In the genomic region with DNA sequence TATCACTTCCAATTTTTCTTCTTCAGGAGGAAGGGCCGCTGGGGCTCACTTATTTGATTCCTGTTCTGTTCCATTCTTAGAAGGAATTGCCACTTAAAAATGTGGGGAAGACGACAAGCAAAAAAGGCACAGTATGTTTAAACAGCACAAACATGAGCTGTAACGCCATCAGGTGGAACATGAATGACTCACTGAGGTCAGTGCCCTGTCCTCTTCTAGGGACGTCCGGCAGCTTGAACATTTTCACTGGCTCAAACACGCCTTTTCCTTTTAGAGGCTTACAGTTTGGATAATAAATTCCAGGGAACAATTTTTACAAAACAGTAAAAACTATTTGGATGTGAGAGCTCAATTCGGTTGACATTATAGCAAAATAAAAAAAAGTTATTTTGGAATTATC, we compare ENCODE assay signal across 6 cellular contexts.
DNase-seq lines count a peak whose midpoint lies in the region; ATAC-seq, FAIRE-seq and TF ChIP-seq lines count a peak whose summit lies in the region.
"Not testable (repeated sequence)": the region's sequence is repeated elsewhere in the genome, so short reads cannot be mapped to it uniquely, and the experiment has no call there.

No MANE protein-coding gene starts in this region.

- TF ChIP-seq CTCF in A549 (IDR thresholded peaks at IDR 0.05); PC-3 (conservative IDR thresholded peaks at IDR 0.05; ENCODE audit: low read depth, low read length); bronchial epithelial cell (IDR thresholded peaks at IDR 0.05; ENCODE audit: insufficient read depth, low read length, severe bottlenecking); HepG2 (CRISPR knock-in tag; IDR thresholded peaks at IDR 0.05): not testable (repeated sequence)

- CTCF ChIA-PET in A549 (lab: Yijun Ruan, JAX) = interaction anchor here (0.6 kb wide), 1 partner anchor 193 kb away, joined by 3 read pairs; no protein-coding TSS in a partner anchor
- CTCF ChIA-PET in PC-3 (lab: Charles Lee); HepG2 (lab: Yijun Ruan, JAX; ENCODE audit: low intra/inter-chr PET ratio, low total read pairs): not testable (repeated sequence)

- not testable (repeated sequence) for H3K9me2 ChIP-seq in PC-3 (replicated peaks; ENCODE audit: low read length)

- H4K20me1 ChIP-seq in PC-3 (ENCODE audit: low read length); HepG2 (ENCODE audit: insufficient read depth, low read length): not testable (repeated sequence)

- H3K27ac ChIP-seq in A549; PC-3 (ENCODE audit: low read length); HepG2 (ENCODE audit: extremely low read length, insufficient read depth, low read length): not testable (repeated sequence)

- in situ Hi-C loops in HepG2 (cut with HindIII; ENCODE audit: extremely low pct_ligation_motif_present, low pct_unique_long_range_greater_than_20kb) = not testable (repeated sequence)

- intact Hi-C loops in PC-3 (cut with micrococcal nuclease); HepG2 (cut with micrococcal nuclease; ENCODE audit: unreplicated experiment): not testable (repeated sequence)

- not testable (repeated sequence) for TF ChIP-seq POLR2A in A549 (IDR thresholded peaks at IDR 0.05; ENCODE audit: low read length); HepG2 (IDR thresholded peaks at IDR 0.05; ENCODE audit: insufficient read depth in 1 of 2, low read depth in 2 of 2, low read length in 2 of 2)

- H3K36me3 ChIP-seq in PC-3 (ENCODE audit: low read depth, low read length); bronchial epithelial cell (ENCODE audit: control insufficient read depth, insufficient read depth, low read length); HepG2 (replicated peaks in 1 of 2; ENCODE audit: control insufficient read depth in 1 of 2, insufficient read depth in 2 of 2, low read length in 2 of 2): not testable (repeated sequence)

- not testable (repeated sequence) for TF ChIP-seq RAD21 in A549 (conservative IDR thresholded peaks at IDR 0.05 in 1 of 2, IDR thresholded peaks at IDR 0.05 in 1 of 2); HepG2 (CRISPR knock-in tag; IDR thresholded peaks at IDR 0.05)

- 36% methylated on average over 7 of the region's 7 CpGs for WGBS in A549 (ENCODE audit: missing lambda C conversion rate)
- 11% methylated on average over 7 of the region's 7 CpGs for WGBS in HepG2 (ENCODE audit: low lambda C conversion rate)

- peak; percentile 47 to 53; a peak in 1 of 6 replicates for ATAC-seq in A549
- ATAC-seq in PC-3 = peak; percentile 46
- ATAC-seq in HepG2 = peak; percentile 55; the same call in 1 of the 3 replicates

- H3K4me1 ChIP-seq in A549; PC-3 (ENCODE audit: insufficient read depth, low read length); HepG2 (ENCODE audit: insufficient read depth, low read length): not testable (repeated sequence)

- not testable (repeated sequence) for H3K27me3 ChIP-seq in PC-3 (ENCODE audit: low read length); bronchial epithelial cell (ENCODE audit: control insufficient read depth, insufficient read depth, low read length); HepG2 (ENCODE audit: control insufficient read depth in 1 of 2, insufficient read depth in 2 of 2, low read length in 2 of 2)

- H3K4me2 ChIP-seq in A549 = peak overlapping the region; percentile 5
- H3K4me2 ChIP-seq in PC-3 (ENCODE audit: low read length); HepG2 (ENCODE audit: low read depth, low read length): not testable (repeated sequence)

- not testable (repeated sequence) for TF ChIP-seq EP300 in A549 (IDR thresholded peaks at IDR 0.05); HepG2 (IDR thresholded peaks at IDR 0.05; ENCODE audit: low read depth in 2 of 2, low read length in 2 of 2); HepG2 (CRISPR knock-in tag; IDR thresholded peaks at IDR 0.05; ENCODE audit: borderline replicate concordance)

- H2AFZ ChIP-seq in PC-3 (ENCODE audit: low read length); HepG2 (ENCODE audit: low read length): not testable (repeated sequence)

- H3K9ac ChIP-seq in PC-3 (ENCODE audit: low read length); HepG2 (ENCODE audit: insufficient read depth, low read depth, low read length): not testable (repeated sequence)

- not testable (repeated sequence) for H3F3A ChIP-seq in PC-3 (ENCODE audit: low read length, unreplicated experiment)

- not testable (repeated sequence) for BruUV-seq in PC-3 (replicated peaks; lab: Mats Ljungman, UMichigan); HepG2 (replicated peaks; lab: Mats Ljungman, UMichigan)

- not testable (repeated sequence) for H3K79me2 ChIP-seq in PC-3 (ENCODE audit: low read length); HepG2 (ENCODE audit: insufficient read depth, low read length)

- H3K4me3 ChIP-seq in A549; PC-3 (ENCODE audit: low read length); bronchial epithelial cell (ENCODE audit: low read depth, low read length); HepG2 (replicated peaks in 1 of 3; ENCODE audit: insufficient read depth in 1 of 3, low read depth in 2 of 3, low read length in 3 of 3): not testable (repeated sequence)

- POLR2A ChIA-PET in A549 (lab: Yijun Ruan, JAX); PC-3 (lab: Charles Lee; ENCODE audit: unreplicated experiment); HepG2 (lab: Yijun Ruan, JAX): not testable (repeated sequence)

- FAIRE-seq in A549 (lab: Jason Lieb, UNC) (peak; percentile 7), GM18507 (lab: Jason Lieb, UNC) (peak; percentile 60), bronchial epithelial cell (lab: Jason Lieb, UNC) (peak; percentile 87), HepG2 (lab: Jason Lieb, UNC) (peak; percentile 21)

- not testable (repeated sequence) for DNase-seq in A549 (ENCODE audit: low read depth in 1 of 2, low spot score in 1 of 2); GM18507 (ENCODE audit: extremely low spot score, insufficient read length, low read depth); PC-3; bronchial epithelial cell (ENCODE audit: low read depth); HepG2 (ENCODE audit: low spot score)
- DNase-seq in HT-29 (ENCODE audit: low spot score) = peak; percentile 28

- H3K9me3 ChIP-seq in A549; PC-3 (ENCODE audit: low read length); HepG2 (ENCODE audit: low read length): not testable (repeated sequence)
